In the genomic region with DNA sequence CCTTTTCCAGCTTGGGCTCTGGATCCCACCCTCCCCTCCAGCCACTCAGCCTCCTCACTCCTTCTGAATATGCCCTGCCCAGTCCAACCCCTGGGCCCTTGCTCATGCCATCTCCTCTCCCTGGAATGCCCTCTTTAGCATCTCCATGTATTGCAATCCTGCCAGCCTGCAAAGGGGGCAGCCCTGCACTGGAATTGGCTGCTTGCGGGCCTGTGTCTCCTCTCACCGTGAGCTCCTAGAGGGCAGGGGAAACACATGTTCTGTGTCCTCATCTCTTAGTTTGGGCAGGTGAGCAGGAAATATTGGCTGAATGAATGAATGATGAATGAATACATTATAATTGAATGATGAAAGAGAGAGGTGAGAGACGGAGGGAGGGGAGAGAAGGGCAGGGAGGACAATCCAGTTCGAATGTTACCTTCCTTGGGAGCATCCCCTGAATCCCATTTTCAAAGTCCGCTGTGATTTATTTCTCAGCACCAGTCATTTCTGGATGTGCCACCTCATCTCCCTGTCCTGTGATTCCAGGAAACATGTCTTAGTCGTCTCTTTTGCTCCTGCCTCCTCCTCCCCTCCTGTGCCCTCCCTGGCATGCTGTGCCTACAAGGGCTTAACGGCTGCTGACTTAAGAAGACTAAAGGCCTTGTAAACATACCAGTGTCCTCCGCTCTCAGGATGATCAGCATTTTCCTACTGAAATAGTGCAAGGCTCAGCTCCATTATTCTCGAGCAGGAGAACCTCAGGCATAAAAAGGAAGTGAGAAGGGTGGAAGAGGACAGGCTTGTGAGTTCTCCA, we compare ENCODE assay signal across 1 cellular context.
TF ChIP-seq lines count a peak whose summit lies in the region.

No MANE protein-coding gene starts in this region.

TF ChIP-seq in HCT116, 20 proteins besides CTCF, POLR2A, EP300 and RAD21 (continued from another document):
- TF ChIP-seq, protein P1, sequence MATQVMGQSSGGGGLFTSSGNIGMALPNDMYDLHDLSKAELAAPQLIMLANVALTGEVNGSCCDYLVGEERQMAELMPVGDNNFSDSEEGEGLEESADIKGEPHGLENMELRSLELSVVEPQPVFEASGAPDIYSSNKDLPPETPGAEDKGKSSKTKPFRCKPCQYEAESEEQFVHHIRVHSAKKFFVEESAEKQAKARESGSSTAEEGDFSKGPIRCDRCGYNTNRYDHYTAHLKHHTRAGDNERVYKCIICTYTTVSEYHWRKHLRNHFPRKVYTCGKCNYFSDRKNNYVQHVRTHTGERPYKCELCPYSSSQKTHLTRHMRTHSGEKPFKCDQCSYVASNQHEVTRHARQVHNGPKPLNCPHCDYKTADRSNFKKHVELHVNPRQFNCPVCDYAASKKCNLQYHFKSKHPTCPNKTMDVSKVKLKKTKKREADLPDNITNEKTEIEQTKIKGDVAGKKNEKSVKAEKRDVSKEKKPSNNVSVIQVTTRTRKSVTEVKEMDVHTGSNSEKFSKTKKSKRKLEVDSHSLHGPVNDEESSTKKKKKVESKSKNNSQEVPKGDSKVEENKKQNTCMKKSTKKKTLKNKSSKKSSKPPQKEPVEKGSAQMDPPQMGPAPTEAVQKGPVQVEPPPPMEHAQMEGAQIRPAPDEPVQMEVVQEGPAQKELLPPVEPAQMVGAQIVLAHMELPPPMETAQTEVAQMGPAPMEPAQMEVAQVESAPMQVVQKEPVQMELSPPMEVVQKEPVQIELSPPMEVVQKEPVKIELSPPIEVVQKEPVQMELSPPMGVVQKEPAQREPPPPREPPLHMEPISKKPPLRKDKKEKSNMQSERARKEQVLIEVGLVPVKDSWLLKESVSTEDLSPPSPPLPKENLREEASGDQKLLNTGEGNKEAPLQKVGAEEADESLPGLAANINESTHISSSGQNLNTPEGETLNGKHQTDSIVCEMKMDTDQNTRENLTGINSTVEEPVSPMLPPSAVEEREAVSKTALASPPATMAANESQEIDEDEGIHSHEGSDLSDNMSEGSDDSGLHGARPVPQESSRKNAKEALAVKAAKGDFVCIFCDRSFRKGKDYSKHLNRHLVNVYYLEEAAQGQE (IDR thresholded peaks at IDR 0.05; ENCODE audit: low read depth) = no peak
- TF ChIP-seq SIN3A (IDR thresholded peaks at IDR 0.05; ENCODE audit: low read depth) = no peak
